Comparison of ENCODE assay signal across 11 cellular contexts in genomic region chrX:15465347-15465746, GRCh38. TPM values are rescaled to one million over a fixed set of nuclear protein-coding genes. Genes with fewer than 3 reads are reported as not detected.
DNase-seq lines count a peak whose midpoint lies in the region; ATAC-seq, FAIRE-seq and TF ChIP-seq lines count a peak whose summit lies in the region.
"Had no signal": no experiment of that assay in that cellular context is flagged by ENCODE, and none has a peak within 500 bp of the region (broad histone marks: within the 10 kb centered on the region; RNA-seq: fewer than 3 reads in every experiment).

No MANE protein-coding gene starts in this region.

- DNase-seq in EH (ENCODE audit: low read depth) = peak; percentile 21
- peak; percentile 36 for DNase-seq in dedifferentiated amniotic fluid mesenchymal stem cell (ENCODE audit: extremely low spot score)
- no peak for DNase-seq in H54 (ENCODE audit: insufficient read length, low spot score)
- DNase-seq in pons (ENCODE audit: low spot score) = no peak
- no peak for DNase-seq in aorta
- DNase-seq: activated CD4-positive, alpha-beta T cell treated with anti-CD3 and anti-CD28 coated beads, Interleukin-2, amount 10 ng/mL, durations not matched to agents 7 days and 5 days; CD8-positive, alpha-beta T cell; OCI-M1 had no signal

- H3K36me3 ChIP-seq in aorta (ENCODE audit: control insufficient read depth in 1 of 2, insufficient read depth in 2 of 2, low read length in 1 of 2) = no peaks in the 10 kb centered on the region

- H3K27ac ChIP-seq in aorta (ENCODE audit: low read depth in 1 of 2, low read length in 2 of 2) = no peak overlapping the region

- no peak for FAIRE-seq in H54 (lab: Jason Lieb, UNC)

- TF ChIP-seq POLR2A in H54 (IDR thresholded peaks at IDR 0.05; ENCODE audit: low read depth, low read length) = no peak

- no peaks in the 10 kb centered on the region for H3K27me3 ChIP-seq in aorta (ENCODE audit: control insufficient read depth in 1 of 2, insufficient read depth in 2 of 2, low read length in 1 of 2)

- H3K9me3 ChIP-seq in aorta (ENCODE audit: control insufficient read depth, low read length) = no peaks in the 10 kb centered on the region

- H3K4me3 ChIP-seq in aorta (ENCODE audit: low read length in 2 of 2) = no peak overlapping the region

- WGBS in aorta, 2 donors = 45 to 52% methylated on average over 4 of the region's 4 CpGs

- intact Hi-C loops in aorta (cut with DNase I) = loop anchor here in 1 of 2 donors (10.0 kb wide), 2 partner anchors 121 to 161 kb away; no protein-coding TSS in a partner anchor

- no peaks in the 10 kb centered on the region for H3K4me1 ChIP-seq in aorta (ENCODE audit: control insufficient read depth in 1 of 2, insufficient read depth in 2 of 2, low read length in 2 of 2)

- ATAC-seq in GM19455 (IDR thresholded peaks at IDR 0.05; ENCODE audit: unreplicated experiment) = peak; percentile 72
- peak; percentile 69 for ATAC-seq in HG03280 (IDR thresholded peaks at IDR 0.05; ENCODE audit: unreplicated experiment)
- ATAC-seq in aorta (ENCODE audit: low FRiP score) = no peak
- no peak for ATAC-seq in HG02870 (IDR thresholded peaks at IDR 0.05; ENCODE audit: unreplicated experiment)
- ATAC-seq: CD8-positive, alpha-beta T cell had no signal

RNA-seq across cellular contexts. Expression of gene PIR, which starts 27.8 kb away (rescaled TPM):
- 10 to 100 TPM; 11.5 to 26.3 TPM for total RNA-seq in aorta
- polyA plus RNA-seq in aorta = 10 to 100 TPM; 19.9 to 20.4 TPM
- total RNA-seq: CD8-positive, alpha-beta T cell had no signal

RNA-seq across cellular contexts. Expression of gene BMX, which starts 35.3 kb away (rescaled TPM):
- 1 to 10 TPM; 3.7 to 3.8 TPM for total RNA-seq in aorta
- polyA plus RNA-seq in aorta = 10 to 100 TPM in 1 of 2 donors, 1 to 10 TPM in 1; 5.3 to 10.1 TPM
- total RNA-seq: activated CD4-positive, alpha-beta T cell treated with anti-CD3 and anti-CD28 coated beads, Interleukin-2, amount 10 ng/mL, durations not matched to agents 7 days and 5 days; CD8-positive, alpha-beta T cell had no signal

Comparison
In these comparisons a context has a peak if more than half of its experiments do, and no peak if none do; other contexts are left out.
1. DNase-seq: peak in EH (single experiment) and dedifferentiated amniotic fluid mesenchymal stem cell (single experiment); none in H54 (single experiment), pons (single experiment) and aorta (0 of 2).
2. ATAC-seq: peak in GM19455 (single experiment) and HG03280 (single experiment); none in aorta (single experiment) and HG02870 (single experiment).